7 cellular contexts compared by ENCODE assay signal in the genomic region with DNA sequence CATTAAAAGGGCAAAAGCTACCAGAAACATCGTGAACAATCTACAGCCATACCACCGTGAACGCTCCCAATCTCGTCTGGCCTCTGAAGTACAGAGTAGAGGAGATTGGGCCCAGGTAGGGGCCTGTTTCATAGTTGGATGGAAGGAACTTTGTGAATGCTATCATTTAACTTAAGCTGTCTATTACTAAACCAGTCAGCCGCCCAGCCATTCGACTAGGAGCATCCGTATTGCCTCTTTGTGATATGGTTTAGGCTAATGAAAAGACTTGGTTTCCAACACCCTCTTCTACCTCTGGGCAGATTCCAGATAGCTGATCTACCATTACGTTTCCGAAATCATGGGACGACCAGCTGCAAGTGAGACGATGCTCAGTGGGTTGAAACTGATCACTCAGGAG. TPM values are rescaled to one million over a fixed set of nuclear protein-coding genes. Genes with fewer than 3 reads are reported as not detected.
A peak's percentile ranks its signal among the peaks of the same experiment; 100 is the strongest.
DNase-seq lines count a peak whose midpoint lies in the region; ATAC-seq and TF ChIP-seq lines count a peak whose summit lies in the region.
"Not testable (repeated sequence)": the region's sequence is repeated elsewhere in the genome, so short reads cannot be mapped to it uniquely, and the experiment has no call there.

No MANE protein-coding gene starts in this region.

- ATAC-seq in RWPE2 (ENCODE audit: low read depth); left ventricle myocardium superior: not testable (repeated sequence)

- H3K4me1 ChIP-seq in RWPE2 (ENCODE audit: insufficient read depth, poor library complexity, severe bottlenecking); sigmoid colon: not testable (repeated sequence)

- not testable (repeated sequence) for TF ChIP-seq EP300 in sigmoid colon (IDR thresholded peaks at IDR 0.05)

- H3K27me3 Mint-ChIP-seq in osteocyte (ENCODE audit: unreplicated experiment); type B pancreatic cell: not testable (repeated sequence)

- H3K36me3 ChIP-seq in RWPE2 (ENCODE audit: low read depth); sigmoid colon: not testable (repeated sequence)

- DNase-seq in RWPE2 (ENCODE audit: low spot score) = peak; percentile 53
- DNase-seq in effector CD4-positive, alpha-beta T cell = peak; percentile 9
- peak; percentile 24 for DNase-seq in left ventricle myocardium superior
- DNase-seq in mucosa of gallbladder (ENCODE audit: low spot score) = peak; percentile 18
- peak; percentile 89 for DNase-seq in osteocyte (ENCODE audit: extremely low spot score, unreplicated experiment)
- DNase-seq in sigmoid colon = peak; percentile 69
- peak; percentile 76 for DNase-seq in type B pancreatic cell (ENCODE audit: extremely low spot score, unreplicated experiment)

- H3K27ac Mint-ChIP-seq in osteocyte (ENCODE audit: unreplicated experiment); type B pancreatic cell: not testable (repeated sequence)

- H3K4me3 Mint-ChIP-seq in osteocyte (ENCODE audit: unreplicated experiment); type B pancreatic cell: not testable (repeated sequence)

- not testable (repeated sequence) for H3K9me3 ChIP-seq in RWPE2 (ENCODE audit: severe bottlenecking); sigmoid colon

- not testable (repeated sequence) for H3K27ac ChIP-seq in RWPE2 (ENCODE audit: poor library complexity, severe bottlenecking); sigmoid colon

- not testable (repeated sequence) for H3K4me1 Mint-ChIP-seq in osteocyte (ENCODE audit: unreplicated experiment); type B pancreatic cell (ENCODE audit: unreplicated experiment)

- not testable (repeated sequence) for TF ChIP-seq CTCF in RWPE2 (IDR thresholded peaks at IDR 0.05; ENCODE audit: poor library complexity, severe bottlenecking); osteocyte (IDR thresholded peaks at IDR 0.05); sigmoid colon (IDR thresholded peaks at IDR 0.05); type B pancreatic cell (conservative IDR thresholded peaks at IDR 0.05)

- intact Hi-C loops in left ventricle myocardium superior (cut with micrococcal nuclease); sigmoid colon (cut with DNase I): not testable (repeated sequence)

- not testable (repeated sequence) for H3K27me3 ChIP-seq in RWPE2 (ENCODE audit: insufficient read depth, poor library complexity, severe bottlenecking); sigmoid colon

- not testable (repeated sequence) for H3K36me3 Mint-ChIP-seq in osteocyte (ENCODE audit: unreplicated experiment); type B pancreatic cell

- H3K9me3 Mint-ChIP-seq in osteocyte (ENCODE audit: unreplicated experiment) = peaks cover 18% of the 10 kb centered on the region
- not testable (repeated sequence) for H3K9me3 Mint-ChIP-seq in type B pancreatic cell

- TF ChIP-seq POLR2A in sigmoid colon (IDR thresholded peaks at IDR 0.05) = not testable (repeated sequence)

- not testable (repeated sequence) for H3K4me3 ChIP-seq in RWPE2 (ENCODE audit: severe bottlenecking); sigmoid colon

- 94 to 97% methylated on average over 3 of the region's 11 CpGs for WGBS in sigmoid colon, 2 donors

RNA-seq across cellular contexts. Expression of gene TBL1X, which starts 54.0 kb away (rescaled TPM):
- total RNA-seq in left ventricle myocardium superior (12.3 TPM), mucosa of gallbladder (37.1 TPM), osteocyte (35.3 and 39.9 TPM in 2 replicates), sigmoid colon (10 to 100 TPM; 16.1 to 25.8 (median 19.5) TPM), type B pancreatic cell (ENCODE audit: low replicate concordance) (41.3 and 91.6 TPM in 2 replicates)
- 10 to 100 TPM in 1 of 3 donors, 1 to 10 TPM in 2; 6.5 to 10.8 (median 8.7) TPM for polyA plus RNA-seq in sigmoid colon

Comparison
In these comparisons a context has a peak if more than half of its experiments do, and no peak if none do; other contexts are left out.
1. DNase-seq: peak in every context shown above with its lines; median percentile 89 in osteocyte; 76 in type B pancreatic cell; 69 in sigmoid colon; 53 in RWPE2; 24 in left ventricle myocardium superior; 18 in mucosa of gallbladder; 9 in effector CD4-positive, alpha-beta T cell.